31 cellular contexts compared by ENCODE assay signal in the genomic region with DNA sequence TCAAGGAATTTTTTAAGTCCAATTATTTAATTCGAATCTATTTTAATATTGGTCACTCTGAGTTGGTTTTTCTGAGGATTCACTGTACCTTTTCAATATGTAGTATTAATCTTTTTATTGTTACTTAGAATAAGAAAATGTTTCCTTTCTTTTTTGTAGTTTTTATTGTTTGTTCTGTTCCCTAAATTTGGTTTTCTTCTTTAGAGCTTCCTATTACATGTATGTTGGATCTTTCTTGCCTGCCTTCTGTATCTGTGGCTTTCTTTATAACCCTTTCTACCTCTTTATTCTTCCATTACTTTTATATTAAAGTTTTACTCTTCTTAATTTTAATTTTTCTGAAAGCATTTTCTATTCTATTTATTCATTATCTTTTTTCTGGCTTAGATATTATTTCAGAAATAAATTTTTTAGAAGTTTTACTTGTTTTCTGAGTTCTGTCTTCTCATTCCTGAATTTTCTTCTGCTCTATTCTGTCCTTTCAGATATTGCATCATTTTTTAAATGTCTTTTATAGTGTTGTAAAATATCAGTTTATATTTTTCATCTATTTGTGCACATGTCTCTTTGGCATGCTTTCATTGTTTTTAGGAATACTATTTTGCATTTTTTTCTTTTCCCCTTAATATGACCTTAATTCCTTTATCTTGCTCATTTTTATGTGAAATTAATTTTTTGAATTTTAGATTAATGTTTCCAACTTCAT.
"Had no signal": no experiment of that assay in that cellular context is flagged by ENCODE, and none has a peak within 500 bp of the region (broad histone marks: within the 10 kb centered on the region; RNA-seq: fewer than 3 reads in every experiment).

No MANE protein-coding gene starts in this region.

- H3K27ac ChIP-seq: ascending aorta, breast epithelium, cardiac muscle cell, coronary artery, dorsolateral prefrontal cortex, esophagus muscularis mucosa, foreskin keratinocyte, gastrocnemius medialis, heart left ventricle had no signal

- H3K27ac Mint-ChIP-seq: activated CD4-positive, alpha-beta memory T cell treated with anti-CD3 and anti-CD28 coated beads, Interleukin-2, amount 10 ng/mL, durations not matched to agents 7 days and 5 days; activated CD4-positive, alpha-beta T cell treated with anti-CD3 and anti-CD28 coated beads, Interleukin-2, amount 10 ng/mL, durations not matched to agents 7 days and 5 days; activated naive CD4-positive, alpha-beta T cell treated with anti-CD3 and anti-CD28 coated beads, Interleukin-2, amount 50 U/mL, for 72 hours; activated naive CD8-positive, alpha-beta T cell treated with anti-CD3 and anti-CD28 coated beads, Interleukin-2, amount 10 ng/mL, durations not matched to agents 7 days and 5 days; brain; dendritic cell treated with granulocyte-macrophage colony-stimulating factor and Interleukin-4, amounts not matched to agents 40 ng/mL and 50 ng/mL, for 4 days; endodermal cell had no signal

- H3K27me3 ChIP-seq: ascending aorta, breast epithelium, cardiac muscle cell, dorsolateral prefrontal cortex, esophagus muscularis mucosa, gastrocnemius medialis, heart left ventricle had no signal

- ATAC-seq: foreskin keratinocyte, gastrocnemius medialis, heart left ventricle had no signal

- H3K36me3 Mint-ChIP-seq: activated naive CD8-positive, alpha-beta T cell treated with anti-CD3 and anti-CD28 coated beads, Interleukin-2, amount 10 ng/mL, durations not matched to agents 7 days and 5 days; brain had no signal

- H3K36me3 ChIP-seq: ascending aorta, breast epithelium, cardiac muscle cell, esophagus muscularis mucosa, gastrocnemius medialis, heart left ventricle had no signal

- H3K4me1 ChIP-seq: breast epithelium, gastrocnemius medialis had no signal

- H3K4me3 Mint-ChIP-seq: activated CD4-positive, alpha-beta memory T cell treated with anti-CD3 and anti-CD28 coated beads, Interleukin-2, amount 10 ng/mL, durations not matched to agents 7 days and 5 days; activated CD4-positive, alpha-beta T cell treated with anti-CD3 and anti-CD28 coated beads, Interleukin-2, amount 10 ng/mL, durations not matched to agents 7 days and 5 days; activated naive CD8-positive, alpha-beta T cell treated with anti-CD3 and anti-CD28 coated beads, Interleukin-2, amount 10 ng/mL, durations not matched to agents 7 days and 5 days; activated T-cell treated with anti-CD3 and anti-CD28 coated beads, Interleukin-2, amount 50 U/mL, for 24 hours; brain; dendritic cell treated with granulocyte-macrophage colony-stimulating factor and Interleukin-4, amounts not matched to agents 40 ng/mL and 50 ng/mL, for 4 days; endodermal cell had no signal

- H3K9me3 ChIP-seq: breast epithelium had no signal

- H3K27me3 Mint-ChIP-seq: activated CD4-positive, alpha-beta memory T cell treated with anti-CD3 and anti-CD28 coated beads, Interleukin-2, amount 10 ng/mL, durations not matched to agents 7 days and 5 days; brain had no signal

- H3K4me1 Mint-ChIP-seq: activated CD4-positive, alpha-beta T cell treated with anti-CD3 and anti-CD28 coated beads, Interleukin-2, amount 10 ng/mL, durations not matched to agents 7 days and 5 days; activated naive CD8-positive, alpha-beta T cell treated with anti-CD3 and anti-CD28 coated beads, Interleukin-2, amount 10 ng/mL, durations not matched to agents 7 days and 5 days; endodermal cell had no signal

- H3K4me3 ChIP-seq: ascending aorta, breast epithelium, cardiac muscle cell, coronary artery, dorsolateral prefrontal cortex, esophagus muscularis mucosa, gastrocnemius medialis, heart left ventricle had no signal

- DNase-seq: activated CD4-positive, alpha-beta memory T cell treated with anti-CD3 and anti-CD28 coated beads, Interleukin-2, amount 10 ng/mL, durations not matched to agents 7 days and 5 days; activated CD4-positive, alpha-beta T cell treated with anti-CD3 and anti-CD28 coated beads for 1 hour; activated CD4-positive, alpha-beta T cell treated with anti-CD3 and anti-CD28 coated beads for 4 hours; activated CD4-positive, alpha-beta T cell treated with anti-CD3 and anti-CD28 coated beads, Interleukin-2, amount 10 ng/mL, durations not matched to agents 7 days and 5 days; activated CD4-positive, alpha-beta T cell treated with anti-CD3 and anti-CD28 coated beads, Interleukin-2, amount 50 U/mL, for 4 hours; activated CD4-positive, CD25-positive, alpha-beta regulatory T cell; activated CD8-positive, alpha-beta memory T cell treated with anti-CD3 and anti-CD28 coated beads, Interleukin-2, amount 50 U/mL, for 48 hours; activated gamma-delta T cell treated with Interleukin-2 at 50 U/mL for 16 hours; activated naive CD4-positive, alpha-beta T cell treated with Interleukin-2 at 50 U/mL for 16 hours; activated naive CD8-positive, alpha-beta T cell treated with anti-CD3 and anti-CD28 coated beads, Interleukin-2, amount 10 ng/mL, durations not matched to agents 7 days and 5 days; activated T-cell treated with anti-CD3 and anti-CD28 coated beads for 4 hours; activated T-cell treated with anti-CD3 and anti-CD28 coated beads, Interleukin-2, amount 50 U/mL, for 24 hours; activated T-cell treated with anti-CD3 and anti-CD28 coated beads, Interleukin-2, amount 50 U/mL, for 72 hours; central memory CD4-positive, alpha-beta T cell; cerebellar nuclear complex; dorsolateral prefrontal cortex; effector memory CD4-positive, alpha-beta T cell; endodermal cell; erythroblast; foreskin keratinocyte; gastrocnemius medialis; glutamatergic neuron; heart left ventricle had no signal
